ENCODE assay signal across 12 cellular contexts in genomic region chr19:18504886-18505610, GRCh38. TPM values are rescaled to one million over a fixed set of nuclear protein-coding genes. Genes with fewer than 3 reads are reported as not detected.
DNase-seq lines count a peak whose midpoint lies in the region; ATAC-seq and TF ChIP-seq lines count a peak whose summit lies in the region.
"Had no signal": no experiment of that assay in that cellular context is flagged by ENCODE, and none has a peak within 500 bp of the region (broad histone marks: within the 10 kb centered on the region; RNA-seq: fewer than 3 reads in every experiment).

No MANE protein-coding gene starts in this region.

- H3K4me3 ChIP-seq in cardiac muscle cell (no peak overlapping the region), lower lobe of right lung (no peak overlapping the region), upper lobe of left lung (no peak overlapping the region), spleen (no peak overlapping the region), ovary (no peak overlapping the region)

- peaks cover 54% of the 10 kb centered on the region for H3K4me1 ChIP-seq in cardiac muscle cell (ENCODE audit: low read depth)
- peaks cover 97% of the 10 kb centered on the region for H3K4me1 ChIP-seq in lower lobe of right lung
- H3K4me1 ChIP-seq in upper lobe of left lung: peaks cover 88 to 97% (median 92%) of the 10 kb centered on the region in 4 donors
- H3K4me1 ChIP-seq in spleen: peaks cover 83 to 100% (median 98%) of the 10 kb centered on the region in 6 donors
- H3K4me1 ChIP-seq in ovary (ENCODE audit: insufficient read depth): peaks cover 61% of the 10 kb centered on the region

- peak overlapping the region; percentile 61 for H3K4me3 Mint-ChIP-seq in activated naive CD8-positive, alpha-beta T cell treated with anti-CD3 and anti-CD28 coated beads, Interleukin-2, amount 10 ng/mL, durations not matched to agents 7 days and 5 days
- H3K4me3 Mint-ChIP-seq: HFFc6 had no signal

- TF ChIP-seq EP300 in upper lobe of left lung (IDR thresholded peaks at IDR 0.05) (no peak), ovary (IDR thresholded peaks at IDR 0.05) (no peak)

- peaks cover 66% of the 10 kb centered on the region for H3K4me1 Mint-ChIP-seq in activated naive CD8-positive, alpha-beta T cell treated with anti-CD3 and anti-CD28 coated beads, Interleukin-2, amount 10 ng/mL, durations not matched to agents 7 days and 5 days

- H3K27ac ChIP-seq in cardiac muscle cell (peak overlapping the region; percentile 23), lower lobe of right lung (peak overlapping the region; percentile 68), upper lobe of left lung (peak overlapping the region in 3 of 4 donors; percentile 78 to 80 (median 79)), spleen (peak overlapping the region in 4 of 8 donors; percentile 54 to 89 (median 88)), ovary (no peak overlapping the region)

- intact Hi-C loops in cardiac septum (cut with DNase I) (loop anchor here (5.0 kb wide), 1 partner anchor 38 kb away; no protein-coding TSS in a partner anchor), lower lobe of right lung (cut with DNase I) (no loop called here), spleen (cut with DNase I; ENCODE audit: low total_unique reads) (no loop called here), ovary (cut with DNase I) (no loop called here)

- WGBS in upper lobe of left lung, 2 donors: 76 to 91% methylated on average over 6 to 8 of the region's 8 CpGs
- WGBS in spleen, 5 donors: 69 to 85% (median 81%) methylated on average over 6 to 8 of the region's 8 CpGs
- 66 to 78% (median 74%) methylated on average over 8 of the region's 8 CpGs for WGBS in ovary, 3 donors

- TF ChIP-seq CTCF in cardiac muscle cell (IDR thresholded peaks at IDR 0.05; ENCODE audit: low read depth, low read length): no peak
- TF ChIP-seq CTCF in lower lobe of right lung (IDR thresholded peaks at IDR 0.05): no peak
- TF ChIP-seq CTCF in upper lobe of left lung (IDR thresholded peaks at IDR 0.05): no peak
- TF ChIP-seq CTCF in spleen (IDR thresholded peaks at IDR 0.05 in 8 of 11, conservative IDR thresholded peaks at IDR 0.05 in 3 of 11): no peak
- no peak for TF ChIP-seq CTCF in ovary (IDR thresholded peaks at IDR 0.05)

- POLR2A ChIA-PET in activated naive CD8-positive, alpha-beta T cell treated with anti-CD3 and anti-CD28 coated beads, Interleukin-2, amount 10 ng/mL, durations not matched to agents 7 days and 5 days (lab: Charles Lee): interaction anchor here (0.8 to 3.4 kb wide), 4 partner anchors 8 to 84 kb away, joined by 3 to 25 read pairs (median 6); partner anchors contain the start of gene ELL

- no peaks in the 10 kb centered on the region for H3K36me3 Mint-ChIP-seq in activated naive CD8-positive, alpha-beta T cell treated with anti-CD3 and anti-CD28 coated beads, Interleukin-2, amount 10 ng/mL, durations not matched to agents 7 days and 5 days

- H3K27ac Mint-ChIP-seq in activated naive CD8-positive, alpha-beta T cell treated with anti-CD3 and anti-CD28 coated beads, Interleukin-2, amount 10 ng/mL, durations not matched to agents 7 days and 5 days: peak overlapping the region; percentile 82
- H3K27ac Mint-ChIP-seq: HFFc6 had no signal

- TF ChIP-seq POLR2A in upper lobe of left lung (IDR thresholded peaks at IDR 0.05): no peak
- TF ChIP-seq POLR2A in spleen (IDR thresholded peaks at IDR 0.05): no peak
- TF ChIP-seq POLR2A in ovary (IDR thresholded peaks at IDR 0.05): no peak

- DNase-seq in cardiac muscle cell (ENCODE audit: low read depth in 1 of 2, low spot score in 1 of 2): no peak
- no peak for DNase-seq in cardiac septum (ENCODE audit: low spot score)
- DNase-seq in activated naive CD8-positive, alpha-beta T cell treated with anti-CD3 and anti-CD28 coated beads, Interleukin-2, amount 10 ng/mL, durations not matched to agents 7 days and 5 days: no peak
- DNase-seq in lower lobe of right lung: no peak
- DNase-seq in upper lobe of left lung: no peak
- DNase-seq in spleen: no peak
- no peak for DNase-seq in ovary
- DNase-seq in germinal center (ENCODE audit: low spot score): no peak
- DNase-seq: head of caudate nucleus, HFFc6, NCI-H526 treated with DMSO at 0.1 percent for 48 hours, T1000 had no signal

- H3K36me3 ChIP-seq in cardiac muscle cell (no peaks in the 10 kb centered on the region), lower lobe of right lung (no peaks in the 10 kb centered on the region), upper lobe of left lung (no peaks in the 10 kb centered on the region), spleen (peaks cover 0 to 16% (median 0%) of the 10 kb centered on the region in 6 donors), ovary (no peaks in the 10 kb centered on the region)

- H3K27me3 ChIP-seq in cardiac muscle cell: no peaks in the 10 kb centered on the region
- H3K27me3 ChIP-seq in lower lobe of right lung (ENCODE audit: low read depth): no peaks in the 10 kb centered on the region
- no peaks in the 10 kb centered on the region for H3K27me3 ChIP-seq in upper lobe of left lung
- H3K27me3 ChIP-seq in spleen (replicated peaks in 1 of 7): no peaks in the 10 kb centered on the region
- H3K27me3 ChIP-seq in ovary: no peaks in the 10 kb centered on the region

- no peaks in the 10 kb centered on the region for H3K9me3 Mint-ChIP-seq in activated naive CD8-positive, alpha-beta T cell treated with anti-CD3 and anti-CD28 coated beads, Interleukin-2, amount 10 ng/mL, durations not matched to agents 7 days and 5 days
- H3K9me3 Mint-ChIP-seq: HFFc6 had no signal

- H3K27me3 Mint-ChIP-seq in activated naive CD8-positive, alpha-beta T cell treated with anti-CD3 and anti-CD28 coated beads, Interleukin-2, amount 10 ng/mL, durations not matched to agents 7 days and 5 days: no peaks in the 10 kb centered on the region

- H3K9me3 ChIP-seq in cardiac muscle cell (ENCODE audit: low read depth) (no peaks in the 10 kb centered on the region), lower lobe of right lung (no peaks in the 10 kb centered on the region), upper lobe of left lung (no peaks in the 10 kb centered on the region), spleen (no peaks in the 10 kb centered on the region), ovary (no peaks in the 10 kb centered on the region)

- ATAC-seq in activated naive CD8-positive, alpha-beta T cell treated with anti-CD3 and anti-CD28 coated beads, Interleukin-2, amount 10 ng/mL, durations not matched to agents 7 days and 5 days (ENCODE audit: low read depth): no peak
- ATAC-seq in lower lobe of right lung: no peak
- no peak for ATAC-seq in upper lobe of left lung (ENCODE audit: low FRiP score in 2 of 2)

RNA-seq across cellular contexts. Expression of gene ELL, which starts 16.8 kb away (rescaled TPM):
- total RNA-seq in cardiac muscle cell (19.4 and 20.7 TPM in 2 replicates), cardiac septum (9.9 TPM), lower lobe of right lung (19.7 TPM), upper lobe of left lung (10 to 100 TPM; 19.8 to 66.0 (median 22.4) TPM), spleen (10 to 100 TPM; 23.0 to 44.8 (median 32.1) TPM), ovary (10 to 100 TPM in 6 of 7 donors, 1 to 10 TPM in 1; 9.8 to 22.3 (median 19.8) TPM)
- polyA plus RNA-seq in cardiac muscle cell (14.8 and 18.2 TPM in 2 replicates), spleen (10 to 100 TPM in 1 of 3 donors, 1 to 10 TPM in 2; 4.5 to 14.2 (median 7.9) TPM), ovary (10 to 100 TPM in 1 of 2 donors, 1 to 10 TPM in 1; 1.6 to 12.3 TPM)
- total RNA-seq in activated naive CD8-positive, alpha-beta T cell treated with anti-CD3 and anti-CD28 coated beads, Interleukin-2, amount 10 ng/mL, durations not matched to agents 7 days and 5 days: 10 to 100 TPM; 28.5 to 31.2 TPM

RNA-seq across cellular contexts. Expression of gene FKBP8, which starts 38.3 kb away (rescaled TPM):
- total RNA-seq in cardiac muscle cell (514 and 568 TPM in 2 replicates), cardiac septum (161 TPM), lower lobe of right lung (195 TPM), upper lobe of left lung (100 to 1,000 TPM; 242 to 450 (median 284) TPM), spleen (100 to 1,000 TPM; 183 to 309 (median 203) TPM), ovary (100 to 1,000 TPM; 198 to 354 (median 290) TPM)
- polyA plus RNA-seq in cardiac muscle cell (398 and 473 TPM in 2 replicates), spleen (100 to 1,000 TPM; 131 to 276 (median 141) TPM), ovary (100 to 1,000 TPM in 1 of 2 donors, 10 to 100 TPM in 1; 14.1 to 319 TPM)
- total RNA-seq in activated naive CD8-positive, alpha-beta T cell treated with anti-CD3 and anti-CD28 coated beads, Interleukin-2, amount 10 ng/mL, durations not matched to agents 7 days and 5 days: 100 to 1,000 TPM; 261 to 275 TPM

RNA-seq across cellular contexts. Expression of gene KXD1, which starts 52.6 kb away (rescaled TPM):
- total RNA-seq in cardiac muscle cell (137 and 160 TPM in 2 replicates), cardiac septum (59.6 TPM), lower lobe of right lung (71.9 TPM), upper lobe of left lung (100 to 1,000 TPM in 3 of 6 donors, 10 to 100 TPM in 3; 69.6 to 333 (median 103) TPM), spleen (10 to 100 TPM; 63.9 to 90.9 (median 75.7) TPM), ovary (10 to 100 TPM; 63.5 to 76.7 (median 65.9) TPM)
- polyA plus RNA-seq in cardiac muscle cell (111 and 127 TPM in 2 replicates), spleen (10 to 100 TPM; 65.9 to 78.5 (median 68.9) TPM), ovary (10 to 100 TPM; 52.0 to 78.3 TPM)
- total RNA-seq in activated naive CD8-positive, alpha-beta T cell treated with anti-CD3 and anti-CD28 coated beads, Interleukin-2, amount 10 ng/mL, durations not matched to agents 7 days and 5 days: 100 to 1,000 TPM in 1 of 2 experiments, 10 to 100 TPM in 1; 96.7 to 105 TPM

Comparison
In these comparisons a context has a peak if more than half of its experiments do, and no peak if none do; other contexts are left out.
1. H3K27ac ChIP-seq: peak in cardiac muscle cell (single experiment), lower lobe of right lung (single experiment) and upper lobe of left lung (3 of 4); none in ovary (0 of 2).